ENCODE assay signal across 27 cellular contexts in the genomic region with DNA sequence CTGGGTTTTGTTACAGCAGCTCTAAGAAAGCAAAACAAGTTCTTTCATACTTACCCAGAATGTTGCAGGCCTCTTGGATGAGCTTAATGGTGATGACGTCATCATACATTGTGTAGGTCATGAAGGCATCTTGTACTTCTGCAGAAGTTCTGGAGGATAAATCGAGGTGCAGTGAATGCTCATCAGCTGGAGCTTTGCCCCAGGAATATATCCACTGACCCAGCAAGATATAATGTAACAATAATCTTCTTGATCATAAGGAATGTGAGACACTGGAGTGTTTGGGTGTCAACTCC.
"Had no signal": no experiment of that assay in that cellular context is flagged by ENCODE, and none has a peak within 500 bp of the region (broad histone marks: within the 10 kb centered on the region; RNA-seq: fewer than 3 reads in every experiment).

No MANE protein-coding gene starts in this region.

- H3K36me3 ChIP-seq: left lung, lower lobe of right lung, ovary, right atrium auricular region, stomach, thyroid gland, transverse colon, upper lobe of left lung, vagina had no signal

- DNase-seq: immature natural killer cell; kidney; left colon; left lung; lower lobe of right lung; mammary epithelial cell; mesendoderm; mucosa of descending colon; naive thymus-derived CD4-positive, alpha-beta T cell; ovary; stimulated activated CD4-positive, alpha-beta T cell treated with anti-CD3 and anti-CD28 coated beads, Interleukin-12 subunit alpha, Interleukin-12 subunit beta, amount 100 ng/mL, for 4 hours; stimulated activated CD4-positive, alpha-beta T cell treated with anti-CD3 and anti-CD28 coated beads, Interleukin-15, amount 100 ng/mL, for 24 hours; stimulated activated CD4-positive, alpha-beta T cell treated with anti-CD3 and anti-CD28 coated beads, Interleukin-2, amount 100 ng/mL, for 24 hours; stimulated activated CD4-positive, alpha-beta T cell treated with anti-CD3 and anti-CD28 coated beads, Interleukin-4, amount 100 ng/mL, for 1 hour; stimulated activated naive B cell treated with anti-CD40 and anti-IgM and Interleukin-4, amounts not matched to agents 10 μg/mL and 1 μg/mL and 100 μg/mL, for 72 hours; stimulated activated naive CD8-positive, alpha-beta T cell treated with anti-CD3 and anti-CD28 coated beads, Interleukin-15, Interleukin-2, amounts not matched to agents 100 U/mL and 50 U/mL, for 24 hours; stomach; testis; thyroid gland; transverse colon; upper lobe of left lung had no signal

- ATAC-seq: left colon; left lung; lower lobe of right lung; mucosa of descending colon; naive thymus-derived CD4-positive, alpha-beta T cell; natural killer cell treated with Interleukin-12 subunit alpha and Interleukin-12 subunit beta and Interleukin-15 and Interleukin-18, amount 100 ng/mL, for 72 hours; sciatic nerve; stimulated activated naive B cell treated with anti-CD40 and anti-IgM and Interleukin-4, amounts not matched to agents 10 μg/mL and 1 μg/mL and 100 μg/mL, for 72 hours; stimulated activated naive CD8-positive, alpha-beta T cell treated with anti-CD3 and anti-CD28 coated beads, Interleukin-15, Interleukin-2, amounts not matched to agents 100 U/mL and 50 U/mL, for 24 hours had no signal

- FAIRE-seq: islet of Langerhans, kidney had no signal

- H3K4me1 ChIP-seq: left lung, lower lobe of right lung, right atrium auricular region, stomach, testis, thyroid gland, transverse colon, upper lobe of left lung, vagina had no signal

- H3K4me3 ChIP-seq: left lung, lower lobe of right lung, mucosa of descending colon, ovary, right atrium auricular region, skin epidermis, stomach, testis, thyroid gland, transverse colon, upper lobe of left lung, vagina had no signal

- H3K27ac ChIP-seq: left lung, lower lobe of right lung, ovary, right atrium auricular region, skin epidermis, stomach, testis, thyroid gland, transverse colon, upper lobe of left lung, vagina had no signal

- H3K27me3 ChIP-seq: left lung, ovary, right atrium auricular region, stomach, testis, thyroid gland, transverse colon, upper lobe of left lung, vagina had no signal

- H3K9me3 ChIP-seq: left lung, lower lobe of right lung, mucosa of descending colon, ovary, right atrium auricular region, stomach, testis, thyroid gland, transverse colon, upper lobe of left lung, vagina had no signal
